ENCODE assay signal across 10 cellular contexts in the genomic region with DNA sequence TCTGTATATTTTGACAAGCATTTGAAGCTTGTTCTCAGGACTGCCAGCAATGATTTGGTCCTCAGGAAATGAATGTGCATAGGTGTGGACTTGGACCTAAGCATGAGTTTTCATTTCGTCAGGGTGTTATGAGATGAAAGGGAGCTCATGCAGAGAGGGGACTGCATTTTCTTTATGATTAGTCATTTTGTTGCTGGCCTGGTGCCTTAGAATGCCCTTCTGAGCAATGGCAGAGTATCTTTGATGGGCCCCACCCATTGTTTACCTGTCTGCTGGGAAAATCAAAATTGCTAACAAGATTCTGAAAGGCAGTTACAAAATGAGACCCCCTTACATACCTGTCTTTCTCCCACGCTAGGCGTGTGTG. TPM values are rescaled to one million over a fixed set of nuclear protein-coding genes. Genes with fewer than 3 reads are reported as not detected.
DNase-seq lines count a peak whose midpoint lies in the region; ATAC-seq, FAIRE-seq and TF ChIP-seq lines count a peak whose summit lies in the region.
"Had no signal": no experiment of that assay in that cellular context is flagged by ENCODE, and none has a peak within 500 bp of the region (broad histone marks: within the 10 kb centered on the region; RNA-seq: fewer than 3 reads in every experiment).

No MANE protein-coding gene starts in this region.

- no peaks in the 10 kb centered on the region for H3K9me3 Mint-ChIP-seq in activated T-helper 2 cell treated with anti-CD3 and anti-CD28 coated beads, Interferon-gamma antibody, Interleukin-2, Interleukin-4, amounts not matched to agents 10 μg/mL and 5 μg/mL and 100 μg/mL, durations not matched to agents 14 hours and 24 hours and 36 hours

- no peak for TF ChIP-seq CTCF in tibial nerve (IDR thresholded peaks at IDR 0.05)
- TF ChIP-seq CTCF in upper lobe of right lung (IDR thresholded peaks at IDR 0.05): no peak
- TF ChIP-seq CTCF in kidney (IDR thresholded peaks at IDR 0.05; ENCODE audit: borderline replicate concordance, extremely low read depth, insufficient read depth): no peak

- ATAC-seq in GM19023 (IDR thresholded peaks at IDR 0.05; ENCODE audit: unreplicated experiment): peak; percentile 62
- peak; percentile 44 for ATAC-seq in HG02970 (IDR thresholded peaks at IDR 0.05; ENCODE audit: low FRiP score, unreplicated experiment)
- ATAC-seq in upper lobe of right lung: no peak

- peak overlapping the region; percentile 24 for H3K27ac Mint-ChIP-seq in activated T-helper 2 cell treated with anti-CD3 and anti-CD28 coated beads, Interferon-gamma antibody, Interleukin-2, Interleukin-4, amounts not matched to agents 10 μg/mL and 5 μg/mL and 100 μg/mL, durations not matched to agents 14 hours and 24 hours and 36 hours

- no peak for TF ChIP-seq POLR2A in tibial nerve (IDR thresholded peaks at IDR 0.05)

- H3K4me1 Mint-ChIP-seq in activated T-helper 2 cell treated with anti-CD3 and anti-CD28 coated beads, Interferon-gamma antibody, Interleukin-2, Interleukin-4, amounts not matched to agents 10 μg/mL and 5 μg/mL and 100 μg/mL, durations not matched to agents 14 hours and 24 hours and 36 hours (ENCODE audit: low read depth): peaks cover 18% of the 10 kb centered on the region

- no peaks in the 10 kb centered on the region for H3K36me3 Mint-ChIP-seq in activated T-helper 2 cell treated with anti-CD3 and anti-CD28 coated beads, Interferon-gamma antibody, Interleukin-2, Interleukin-4, amounts not matched to agents 10 μg/mL and 5 μg/mL and 100 μg/mL, durations not matched to agents 14 hours and 24 hours and 36 hours (ENCODE audit: low read depth)

- H3K4me1 ChIP-seq in tibial nerve (peaks cover 0 to 7% (median 0%) of the 10 kb centered on the region in 4 donors), upper lobe of right lung (peaks cover 9% of the 10 kb centered on the region), kidney (ENCODE audit: control insufficient read depth in 1 of 2, insufficient read depth in 1 of 2, low read depth in 1 of 2, low read length in 2 of 2) (peaks cover 0 to 6% of the 10 kb centered on the region in 2 donors)

- FAIRE-seq in kidney (lab: Jason Lieb, UNC): no peak
- FAIRE-seq: islet of Langerhans had no signal

- DNase-seq in activated T-helper 2 cell treated with anti-CD3 and anti-CD28 coated beads, Interferon-gamma antibody, Interleukin-2, Interleukin-4, amounts not matched to agents 10 μg/mL and 5 μg/mL and 100 μg/mL, durations not matched to agents 14 hours and 24 hours and 36 hours (ENCODE audit: low spot score): no peak
- DNase-seq in pons (ENCODE audit: low spot score) (peak; percentile 26), tibial nerve (ENCODE audit: low spot score in 2 of 2) (no peak), upper lobe of right lung (no peak), NCI-H1694 (lab: John Stamatoyannopoulos, UW) (no peak), kidney (no peak)

- 82 to 85% methylated on average over 3 of the region's 3 CpGs for WGBS in tibial nerve, 2 donors

- H3K27ac ChIP-seq in tibial nerve: peak overlapping the region in 1 of 4 donors; percentile 1
- H3K27ac ChIP-seq in upper lobe of right lung: no peak overlapping the region
- peak overlapping the region in 1 of 2 donors; percentile 53 for H3K27ac ChIP-seq in kidney (ENCODE audit: low read depth in 2 of 2, low read length in 2 of 2)
- H3K27ac ChIP-seq: SJSA1 had no signal

- no peak overlapping the region for H3K4me3 Mint-ChIP-seq in activated T-helper 2 cell treated with anti-CD3 and anti-CD28 coated beads, Interferon-gamma antibody, Interleukin-2, Interleukin-4, amounts not matched to agents 10 μg/mL and 5 μg/mL and 100 μg/mL, durations not matched to agents 14 hours and 24 hours and 36 hours (ENCODE audit: low read depth)

- H3K4me3 ChIP-seq in tibial nerve (no peak overlapping the region), upper lobe of right lung (no peak overlapping the region), kidney (ENCODE audit: low read length in 2 of 2) (no peak overlapping the region)
- H3K4me3 ChIP-seq: SJSA1 had no signal

- H3K36me3 ChIP-seq in tibial nerve (peaks cover 0 to 8% (median 0%) of the 10 kb centered on the region in 3 donors), upper lobe of right lung (no peaks in the 10 kb centered on the region), kidney (ENCODE audit: control insufficient read depth in 1 of 2, insufficient read depth in 2 of 2, low read length in 2 of 2) (peaks cover 0 to 5% of the 10 kb centered on the region in 2 donors)

- H3K27me3 ChIP-seq in tibial nerve (no peaks in the 10 kb centered on the region), upper lobe of right lung (no peaks in the 10 kb centered on the region)
- H3K27me3 ChIP-seq: SJSA1 had no signal

- H3K9me3 ChIP-seq in tibial nerve (no peaks in the 10 kb centered on the region), upper lobe of right lung (no peaks in the 10 kb centered on the region), kidney (ENCODE audit: control insufficient read depth in 1 of 2, low read length in 2 of 2) (no peaks in the 10 kb centered on the region)
- H3K9me3 ChIP-seq: SJSA1 had no signal

- peaks cover 24% of the 10 kb centered on the region for H3K27me3 Mint-ChIP-seq in activated T-helper 2 cell treated with anti-CD3 and anti-CD28 coated beads, Interferon-gamma antibody, Interleukin-2, Interleukin-4, amounts not matched to agents 10 μg/mL and 5 μg/mL and 100 μg/mL, durations not matched to agents 14 hours and 24 hours and 36 hours (ENCODE audit: low read depth)

- intact Hi-C loops in activated T-helper 2 cell treated with anti-CD3 and anti-CD28 coated beads, Interferon-gamma antibody, Interleukin-2, Interleukin-4, amounts not matched to agents 10 μg/mL and 5 μg/mL and 100 μg/mL, durations not matched to agents 14 hours and 24 hours and 36 hours (cut with micrococcal nuclease): loop anchor here (2.0 to 10.0 kb wide), 2 partner anchors 125 to 479 kb away; no protein-coding TSS in a partner anchor
- intact Hi-C loops in upper lobe of right lung (cut with DNase I) (loop anchor here (2.0 kb wide), 1 partner anchor 395 kb away; no protein-coding TSS in a partner anchor), kidney (cut with DNase I) (loop anchor here (10.0 kb wide), 1 partner anchor 399 kb away; no protein-coding TSS in a partner anchor)

- TF ChIP-seq EP300 in tibial nerve (IDR thresholded peaks at IDR 0.05): no peak

- no peak overlapping the region for H3K9ac ChIP-seq in kidney (ENCODE audit: low read length in 2 of 2)

RNA-seq across cellular contexts. Expression of gene MTHFD1L, which starts 51.5 kb away (rescaled TPM):
- 92.2 and 93.4 TPM in 2 replicates for total RNA-seq in activated T-helper 2 cell treated with anti-CD3 and anti-CD28 coated beads, Interferon-gamma antibody, Interleukin-2, Interleukin-4, amounts not matched to agents 10 μg/mL and 5 μg/mL and 100 μg/mL, durations not matched to agents 14 hours and 24 hours and 36 hours
- total RNA-seq in tibial nerve (10 to 100 TPM in 3 of 4 donors, 1 to 10 TPM in 1; 8.4 to 35.1 (median 13.1) TPM), upper lobe of right lung (27.9 TPM), kidney (39.6 TPM)
- 4.7 TPM for polyA plus RNA-seq in kidney (ENCODE audit: insufficient read depth, low read depth, low replicate concordance)
